In the genomic region with DNA sequence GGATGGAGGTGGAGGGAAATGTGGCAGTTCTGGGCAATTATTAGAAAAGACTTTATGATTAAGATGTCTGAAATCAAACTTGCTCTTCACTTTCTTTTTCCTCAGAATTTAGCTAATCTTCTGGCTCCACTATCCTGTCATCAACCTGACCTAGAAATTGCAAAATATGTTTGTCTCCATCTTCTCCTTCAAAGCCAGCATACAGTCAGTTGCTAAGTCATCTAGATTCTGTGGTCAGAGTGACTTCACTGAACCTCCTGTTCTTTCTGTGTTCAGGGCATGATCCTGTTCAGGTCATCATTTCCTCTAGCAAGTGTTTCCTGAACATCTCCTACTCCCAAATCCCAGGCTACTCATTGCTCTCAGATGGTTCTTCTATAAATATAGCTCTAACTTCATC, we compare ENCODE assay signal across 20 cellular contexts. TPM values are rescaled to one million over a fixed set of nuclear protein-coding genes. Genes with fewer than 3 reads are reported as not detected.
DNase-seq lines count a peak whose midpoint lies in the region; ATAC-seq and TF ChIP-seq lines count a peak whose summit lies in the region.
"Had no signal": no experiment of that assay in that cellular context is flagged by ENCODE, and none has a peak within 500 bp of the region (broad histone marks: within the 10 kb centered on the region; RNA-seq: fewer than 3 reads in every experiment).

No MANE protein-coding gene starts in this region.

- H3K4me1 ChIP-seq in upper lobe of right lung: no peaks in the 10 kb centered on the region
- H3K4me1 ChIP-seq: gastroesophageal sphincter had no signal

- H3K27ac ChIP-seq in upper lobe of right lung: no peak overlapping the region
- H3K27ac ChIP-seq: gastroesophageal sphincter, lower lobe of right lung, thoracic aorta had no signal

- no peaks in the 10 kb centered on the region for H3K27me3 ChIP-seq in upper lobe of right lung

- H3K4me3 Mint-ChIP-seq in activated CD4-positive, alpha-beta T cell treated with anti-CD3 and anti-CD28 coated beads, Interleukin-2, amount 10 ng/mL, durations not matched to agents 24 days and 14 days: peak overlapping the region; percentile 0
- peak overlapping the region; percentile 2 for H3K4me3 Mint-ChIP-seq in natural killer cell treated with Interleukin-12 subunit alpha and Interleukin-12 subunit beta and Interleukin-15 and Interleukin-18, amount 100 ng/mL, for 72 hours
- H3K4me3 Mint-ChIP-seq: nephron had no signal

- H3K9me3 ChIP-seq in upper lobe of right lung: no peaks in the 10 kb centered on the region
- H3K9me3 ChIP-seq: thoracic aorta had no signal

- no peaks in the 10 kb centered on the region for H3K36me3 ChIP-seq in upper lobe of right lung
- H3K36me3 ChIP-seq: gastroesophageal sphincter, lower lobe of right lung, thoracic aorta had no signal

- peaks cover under 1% of the 10 kb centered on the region for H3K9me3 Mint-ChIP-seq in activated CD4-positive, alpha-beta T cell treated with anti-CD3 and anti-CD28 coated beads, Interleukin-2, amount 10 ng/mL, durations not matched to agents 24 days and 14 days
- no peaks in the 10 kb centered on the region for H3K9me3 Mint-ChIP-seq in natural killer cell treated with Interleukin-12 subunit alpha and Interleukin-12 subunit beta and Interleukin-15 and Interleukin-18, amount 100 ng/mL, for 72 hours

- peaks cover 29% of the 10 kb centered on the region for H3K4me1 Mint-ChIP-seq in activated CD4-positive, alpha-beta T cell treated with anti-CD3 and anti-CD28 coated beads, Interleukin-2, amount 10 ng/mL, durations not matched to agents 24 days and 14 days
- H3K4me1 Mint-ChIP-seq in natural killer cell treated with Interleukin-12 subunit alpha and Interleukin-12 subunit beta and Interleukin-15 and Interleukin-18, amount 100 ng/mL, for 72 hours (ENCODE audit: low read depth in 2 of 2): peaks cover 14 to 26% of the 10 kb centered on the region in 2 donors

- H3K36me3 Mint-ChIP-seq in activated CD4-positive, alpha-beta T cell treated with anti-CD3 and anti-CD28 coated beads, Interleukin-2, amount 10 ng/mL, durations not matched to agents 24 days and 14 days (ENCODE audit: low read depth): no peaks in the 10 kb centered on the region
- H3K36me3 Mint-ChIP-seq in natural killer cell treated with Interleukin-12 subunit alpha and Interleukin-12 subunit beta and Interleukin-15 and Interleukin-18, amount 100 ng/mL, for 72 hours: no peaks in the 10 kb centered on the region

- H3K4me3 ChIP-seq in upper lobe of right lung: no peak overlapping the region
- H3K4me3 ChIP-seq: gastroesophageal sphincter, lower lobe of right lung, thoracic aorta had no signal

- intact Hi-C loops in activated CD4-positive, alpha-beta T cell treated with anti-CD3 and anti-CD28 coated beads, Interleukin-2, amount 10 ng/mL, durations not matched to agents 24 days and 14 days (cut with micrococcal nuclease): loop anchor here (2.0 kb wide), 1 partner anchor 17 kb away; no protein-coding TSS in a partner anchor
- intact Hi-C loops in upper lobe of right lung (cut with DNase I): no loop called here

- peak; percentile 45 to 68 for ATAC-seq in natural killer cell treated with Interleukin-12 subunit alpha and Interleukin-12 subunit beta and Interleukin-15 and Interleukin-18, amount 100 ng/mL, for 72 hours
- ATAC-seq in upper lobe of right lung: no peak
- no peak for ATAC-seq in HG03175 (IDR thresholded peaks at IDR 0.05; ENCODE audit: unreplicated experiment)
- ATAC-seq: gastroesophageal sphincter had no signal

- peaks cover 25% of the 10 kb centered on the region for H3K27me3 Mint-ChIP-seq in activated CD4-positive, alpha-beta T cell treated with anti-CD3 and anti-CD28 coated beads, Interleukin-2, amount 10 ng/mL, durations not matched to agents 24 days and 14 days
- peaks cover 20 to 24% of the 10 kb centered on the region in 2 donors for H3K27me3 Mint-ChIP-seq in natural killer cell treated with Interleukin-12 subunit alpha and Interleukin-12 subunit beta and Interleukin-15 and Interleukin-18, amount 100 ng/mL, for 72 hours

- peak; percentile 64 for DNase-seq in activated CD4-positive, alpha-beta T cell treated with anti-CD3 and anti-CD28 coated beads, Interleukin-2, amount 10 ng/mL, durations not matched to agents 24 days and 14 days
- DNase-seq in activated CD4-positive, alpha-beta T cell treated with anti-CD3 and anti-CD28 coated beads, Interleukin-2, amount 50 U/mL, for 48 hours: no peak
- DNase-seq in NOMO-1 treated with DMSO at 0.1 percent for 48 hours (lab: John Stamatoyannopoulos, UW; ENCODE audit: unreplicated experiment) (peak; percentile 77), amniotic epithelial cell (ENCODE audit: low read depth) (peak; percentile 86), epidermal melanocyte (ENCODE audit: insufficient read length, low spot score) (no peak), upper lobe of right lung (no peak)
- DNase-seq in natural killer cell treated with Interleukin-12 subunit alpha and Interleukin-12 subunit beta and Interleukin-15 and Interleukin-18, amount 100 ng/mL, for 72 hours (ENCODE audit: low spot score): no peak
- DNase-seq: activated CD4-positive, alpha-beta T cell treated with anti-CD3 and anti-CD28 coated beads, Interleukin-2, amount 50 U/mL, for 4 hours; activated effector memory CD4-positive, alpha-beta T cell treated with Interleukin-2 at 50 U/mL for 16 hours; COR-L47; effector CD8-positive, alpha-beta T cell; lower lobe of right lung; NCI-H82; Right ventricle myocardium superior; T1000 had no signal

- H3K27ac Mint-ChIP-seq in activated CD4-positive, alpha-beta T cell treated with anti-CD3 and anti-CD28 coated beads, Interleukin-2, amount 10 ng/mL, durations not matched to agents 24 days and 14 days: peak overlapping the region; percentile 5
- H3K27ac Mint-ChIP-seq in natural killer cell treated with Interleukin-12 subunit alpha and Interleukin-12 subunit beta and Interleukin-15 and Interleukin-18, amount 100 ng/mL, for 72 hours: peak overlapping the region in 1 of 2 donors; percentile 11
- H3K27ac Mint-ChIP-seq: nephron had no signal

- TF ChIP-seq CTCF in upper lobe of right lung (IDR thresholded peaks at IDR 0.05): no peak

RNA-seq across cellular contexts. Expression of a gene that starts 10.8 kb away (rescaled TPM):
- 2.1 and 2.2 TPM in 2 replicates for total RNA-seq in activated CD4-positive, alpha-beta T cell treated with anti-CD3 and anti-CD28 coated beads, Interleukin-2, amount 10 ng/mL, durations not matched to agents 24 days and 14 days
- total RNA-seq in natural killer cell treated with Interleukin-12 subunit alpha and Interleukin-12 subunit beta and Interleukin-15 and Interleukin-18, amount 100 ng/mL, for 72 hours: under 1 TPM in 1 of 2 donors, not detected in 1; 0.70 TPM
- 0.46 TPM for total RNA-seq in upper lobe of right lung
- total RNA-seq: HT-29, Right ventricle myocardium superior had no signal

Comparison
In these comparisons a context has a peak if more than half of its experiments do, and no peak if none do; other contexts are left out.
1. DNase-seq: peak in activated CD4-positive, alpha-beta T cell treated with anti-CD3 and anti-CD28 coated beads, Interleukin-2, amount 10 ng/mL, durations not matched to agents 24 days and 14 days (single experiment), NOMO-1 treated with DMSO at 0.1 percent for 48 hours (single experiment) and amniotic epithelial cell (single experiment); none in activated CD4-positive, alpha-beta T cell treated with anti-CD3 and anti-CD28 coated beads, Interleukin-2, amount 50 U/mL, for 48 hours (0 of 2), natural killer cell treated with Interleukin-12 subunit alpha and Interleukin-12 subunit beta and Interleukin-15 and Interleukin-18, amount 100 ng/mL, for 72 hours (single experiment), epidermal melanocyte (single experiment) and upper lobe of right lung (single experiment).
2. ATAC-seq: peak in natural killer cell treated with Interleukin-12 subunit alpha and Interleukin-12 subunit beta and Interleukin-15 and Interleukin-18, amount 100 ng/mL, for 72 hours (2 of 2); none in upper lobe of right lung (single experiment) and HG03175 (single experiment).